ENCODE assay signal across 1 cellular context in the genomic region with DNA sequence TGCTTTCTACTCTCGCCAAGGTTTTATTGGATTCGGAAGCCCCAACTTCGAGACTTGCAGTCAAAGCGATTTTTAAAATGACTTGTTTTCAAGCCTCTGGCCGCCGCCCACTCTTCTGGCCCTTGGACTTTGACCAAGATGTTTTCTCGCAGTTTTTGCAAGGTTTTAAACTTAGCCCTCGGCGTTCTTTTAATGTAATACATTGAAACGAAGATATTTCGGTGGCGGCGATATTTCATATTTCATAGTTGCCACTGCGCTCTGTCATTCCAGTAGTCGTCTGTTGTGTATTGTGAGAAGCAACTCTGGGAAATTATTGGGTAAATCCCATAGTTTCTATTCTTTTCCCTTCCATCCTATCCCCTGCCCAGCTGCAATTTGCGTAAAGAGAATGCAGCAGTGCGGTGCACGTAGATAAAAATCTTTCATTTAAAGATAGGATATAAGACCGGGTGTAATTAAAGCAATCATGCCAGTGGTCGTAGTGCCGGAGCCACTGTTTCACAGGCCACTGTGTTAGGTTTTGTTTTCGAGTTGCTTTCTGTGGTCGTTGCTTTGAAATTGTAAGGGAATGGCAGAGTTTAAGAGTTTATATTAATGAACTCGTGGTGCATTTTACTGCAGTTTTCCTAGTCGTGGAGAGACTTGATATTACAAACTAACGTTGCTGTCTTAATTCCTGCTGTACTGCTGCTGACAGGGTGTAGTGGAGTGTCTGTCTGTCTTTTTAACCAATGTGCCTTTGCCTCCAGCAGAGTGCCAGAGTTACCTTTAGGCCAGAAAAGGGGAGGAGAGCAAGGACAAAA.
A peak's percentile ranks its signal among the peaks of the same experiment; 100 is the strongest.
TF ChIP-seq lines count a peak whose summit lies in the region.

No MANE protein-coding gene starts in this region.

TF ChIP-seq in HepG2, 621 proteins besides CTCF, POLR2A, EP300 and RAD21 (continued from another document and continues in another):
- TF ChIP-seq ZBTB40 (IDR thresholded peaks at IDR 0.05) (no peak), ZBTB40 (CRISPR knock-in tag; IDR thresholded peaks at IDR 0.05) (no peak), ZNF737 (CRISPR knock-in tag; IDR thresholded peaks at IDR 0.05; ENCODE audit: borderline replicate concordance) (no peak), ZNF841 (CRISPR knock-in tag; IDR thresholded peaks at IDR 0.05; ENCODE audit: borderline replicate concordance) (no peak), ADNP (CRISPR knock-in tag; IDR thresholded peaks at IDR 0.05) (no peak), CREB1 (IDR thresholded peaks at IDR 0.05) (no peak), CREB1 (CRISPR knock-in tag; IDR thresholded peaks at IDR 0.05) (no peak), ZNF7 (CRISPR knock-in tag; IDR thresholded peaks at IDR 0.05) (no peak), PAX8 (CRISPR knock-in tag; IDR thresholded peaks at IDR 0.05; ENCODE audit: borderline replicate concordance) (no peak), ELF3 (CRISPR knock-in tag; IDR thresholded peaks at IDR 0.05) (no peak), POLR2AphosphoS5 (IDR thresholded peaks at IDR 0.05; ENCODE audit: low read depth, low read length) (0 out of 2 replicates have a peak, but pooled peaks have one; percentile 40), ZNF558 (CRISPR knock-in tag; IDR thresholded peaks at IDR 0.05; ENCODE audit: borderline replicate concordance) (0 out of 2 replicates have a peak, but pooled peaks have one; percentile 12), ATF3 (CRISPR knock-in tag; IDR thresholded peaks at IDR 0.05) (no peak), GMEB1 (CRISPR knock-in tag; IDR thresholded peaks at IDR 0.05; ENCODE audit: borderline replicate concordance) (no peak), ATF2 (CRISPR knock-in tag; IDR thresholded peaks at IDR 0.05) (no peak), TARDBP (CRISPR knock-in tag; IDR thresholded peaks at IDR 0.05) (no peak), ZNF333 (CRISPR knock-in tag; IDR thresholded peaks at IDR 0.05; ENCODE audit: borderline replicate concordance) (no peak), SNAI1 (CRISPR knock-in tag; IDR thresholded peaks at IDR 0.05; ENCODE audit: borderline replicate concordance) (no peak; the same call in 1 of the 2 replicates), ZBTB7B (CRISPR knock-in tag; IDR thresholded peaks at IDR 0.05) (no peak; the same call in 1 of the 2 replicates), CBX2 (IDR thresholded peaks at IDR 0.05; ENCODE audit: low read depth, low read length) (no peak), CBX2 (CRISPR knock-in tag; IDR thresholded peaks at IDR 0.05; ENCODE audit: low read depth) (no peak), NFE2L1 (CRISPR knock-in tag; IDR thresholded peaks at IDR 0.05; ENCODE audit: borderline replicate concordance) (no peak), MED13 (CRISPR knock-in tag; IDR thresholded peaks at IDR 0.05) (no peak), SNAPC2 (CRISPR knock-in tag; IDR thresholded peaks at IDR 0.05) (no peak), FOXO4 (CRISPR knock-in tag; conservative IDR thresholded peaks at IDR 0.05) (no peak), ZNF891 (CRISPR knock-in tag; IDR thresholded peaks at IDR 0.05) (no peak), KLF12 (CRISPR knock-in tag; IDR thresholded peaks at IDR 0.05; ENCODE audit: borderline replicate concordance) (peak; percentile 5; the same call in 1 of the 2 replicates), ZSCAN29 (CRISPR knock-in tag; conservative IDR thresholded peaks at IDR 0.05) (no peak)
- TF ChIP-seq, protein P1, sequence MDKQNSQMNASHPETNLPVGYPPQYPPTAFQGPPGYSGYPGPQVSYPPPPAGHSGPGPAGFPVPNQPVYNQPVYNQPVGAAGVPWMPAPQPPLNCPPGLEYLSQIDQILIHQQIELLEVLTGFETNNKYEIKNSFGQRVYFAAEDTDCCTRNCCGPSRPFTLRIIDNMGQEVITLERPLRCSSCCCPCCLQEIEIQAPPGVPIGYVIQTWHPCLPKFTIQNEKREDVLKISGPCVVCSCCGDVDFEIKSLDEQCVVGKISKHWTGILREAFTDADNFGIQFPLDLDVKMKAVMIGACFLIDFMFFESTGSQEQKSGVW (CRISPR knock-in tag; IDR thresholded peaks at IDR 0.05; ENCODE audit: borderline replicate concordance), result no peak
- TF ChIP-seq, protein P2, sequence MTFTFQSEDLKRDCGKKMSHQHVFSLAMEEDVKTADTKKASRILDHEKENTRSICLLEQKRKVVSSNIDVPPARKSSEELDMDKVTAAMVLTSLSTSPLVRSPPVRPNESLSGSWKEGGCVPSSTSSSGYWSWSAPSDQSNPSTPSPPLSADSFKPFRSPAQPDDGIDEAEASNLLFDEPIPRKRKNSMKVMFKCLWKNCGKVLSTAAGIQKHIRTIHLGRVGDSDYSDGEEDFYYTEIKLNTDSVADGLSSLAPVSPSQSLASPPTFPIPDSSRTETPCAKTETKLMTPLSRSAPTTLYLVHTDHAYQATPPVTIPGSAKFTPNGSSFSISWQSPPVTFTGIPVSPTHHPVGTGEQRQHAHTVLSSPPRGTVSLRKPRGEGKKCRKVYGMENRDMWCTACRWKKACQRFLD (CRISPR knock-in tag; IDR thresholded peaks at IDR 0.05; ENCODE audit: borderline replicate concordance), result no peak
- TF ChIP-seq, protein P3, sequence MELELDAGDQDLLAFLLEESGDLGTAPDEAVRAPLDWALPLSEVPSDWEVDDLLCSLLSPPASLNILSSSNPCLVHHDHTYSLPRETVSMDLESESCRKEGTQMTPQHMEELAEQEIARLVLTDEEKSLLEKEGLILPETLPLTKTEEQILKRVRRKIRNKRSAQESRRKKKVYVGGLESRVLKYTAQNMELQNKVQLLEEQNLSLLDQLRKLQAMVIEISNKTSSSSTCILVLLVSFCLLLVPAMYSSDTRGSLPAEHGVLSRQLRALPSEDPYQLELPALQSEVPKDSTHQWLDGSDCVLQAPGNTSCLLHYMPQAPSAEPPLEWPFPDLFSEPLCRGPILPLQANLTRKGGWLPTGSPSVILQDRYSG (CRISPR knock-in tag; IDR thresholded peaks at IDR 0.05), result 0 out of 2 replicates have a peak, but pooled peaks have one; percentile 10
